5 cellular contexts compared by ENCODE assay signal in the genomic region with DNA sequence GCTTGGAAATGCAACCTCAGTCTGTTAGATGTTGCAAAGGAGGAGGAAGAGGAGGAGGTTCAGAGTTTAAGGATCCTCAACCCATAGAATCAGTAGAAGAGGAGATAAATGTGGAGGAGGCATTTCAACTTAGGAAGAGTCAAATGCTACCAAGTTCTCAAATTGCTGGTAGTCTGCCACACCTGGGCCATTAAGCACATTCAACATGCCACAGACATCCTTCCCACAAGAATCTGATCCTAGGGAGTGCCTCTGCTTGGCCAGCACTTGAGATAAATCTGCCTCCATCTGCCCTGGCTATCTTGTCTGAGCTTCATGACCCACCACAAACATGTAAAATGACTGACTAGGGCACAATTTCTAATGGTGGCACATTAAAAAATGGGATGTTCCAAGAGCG.
"Had no signal": no experiment of that assay in that cellular context is flagged by ENCODE, and none has a peak within 500 bp of the region (broad histone marks: within the 10 kb centered on the region; RNA-seq: fewer than 3 reads in every experiment).

No MANE protein-coding gene starts in this region.

- ATAC-seq: GM23338, K562 had no signal

- H2AFZ ChIP-seq: GM23338 had no signal

- H3K9me3 Mint-ChIP-seq: GM23338, H9 had no signal

- H3K4me2 ChIP-seq: GM23338 had no signal

- DNase-seq: H9, HCEC 1CT, IMR-90 had no signal

- H3K4me3 Mint-ChIP-seq: GM23338, H9 had no signal

- H3K4me3 ChIP-seq: GM23338, K562 had no signal

- H3K27ac Mint-ChIP-seq: GM23338 had no signal
